Comparison of ENCODE assay signal across 20 cellular contexts in the genomic region with DNA sequence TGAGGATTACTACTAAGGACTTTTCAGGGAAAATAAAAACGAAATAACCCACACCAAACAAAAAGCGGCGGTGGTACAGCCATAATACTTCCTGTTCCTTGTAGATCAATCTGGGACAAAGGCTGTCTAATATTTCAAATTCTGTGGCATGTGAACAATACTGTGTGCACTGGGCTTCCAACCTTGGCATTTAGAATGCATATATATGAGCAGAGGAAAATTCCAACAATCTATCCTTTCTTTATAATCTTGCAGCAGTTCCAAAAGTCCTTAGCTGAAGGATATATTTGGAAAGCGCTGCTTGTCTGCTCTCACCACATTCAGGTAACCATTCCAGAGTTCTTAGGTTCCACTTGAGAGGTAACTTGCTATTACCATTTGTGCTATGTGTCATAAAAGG.
DNase-seq lines count a peak whose midpoint lies in the region; ATAC-seq and TF ChIP-seq lines count a peak whose summit lies in the region.
"Had no signal": no experiment of that assay in that cellular context is flagged by ENCODE, and none has a peak within 500 bp of the region (broad histone marks: within the 10 kb centered on the region; RNA-seq: fewer than 3 reads in every experiment).

No MANE protein-coding gene starts in this region.

- TF ChIP-seq CTCF in cardiac muscle cell (IDR thresholded peaks at IDR 0.05; ENCODE audit: low read depth, low read length): no peak

- intact Hi-C loops in Right ventricle myocardium inferior (cut with DNase I) (no loop called here), aorta (cut with DNase I) (no loop called here)

- DNase-seq in cardiac muscle cell (ENCODE audit: low read depth in 1 of 2, low spot score in 1 of 2) (peak in 1 of 2 donors; percentile 25), Right ventricle myocardium inferior (ENCODE audit: missing footprints) (no peak), adipocyte (ENCODE audit: low read depth) (no peak), iPS-NIHi11 (ENCODE audit: low spot score) (peak; percentile 18), aorta (no peak)
- DNase-seq: activated CD4-positive, alpha-beta T cell treated with anti-CD3 and anti-CD28 coated beads for 1 hour; activated naive CD8-positive, alpha-beta T cell treated with anti-CD3 and anti-CD28 coated beads for 36 hours; glutamatergic neuron; HCEC 1CT; naive thymus-derived CD4-positive, alpha-beta T cell; NCI-H1694; NCI-H2227 treated with DMSO at 0.1 percent for 48 hours; NCI-H774; pancreas; stimulated activated CD4-positive, alpha-beta T cell treated with anti-CD3 and anti-CD28 coated beads, Interleukin-2, amount 100 ng/mL, for 48 hours had no signal

- H3K9ac ChIP-seq in adipocyte (ENCODE audit: low read length) (peak overlapping the region; percentile 60), subcutaneous abdominal adipose tissue (ENCODE audit: low read length in 5 of 5) (peak overlapping the region in 1 of 5 donors; percentile 17)

- no peaks in the 10 kb centered on the region for H3K36me3 ChIP-seq in cardiac muscle cell
- H3K36me3 ChIP-seq in adipocyte (ENCODE audit: control insufficient read depth, insufficient read depth, low read length, severe bottlenecking): no peaks in the 10 kb centered on the region
- H3K36me3 ChIP-seq in subcutaneous abdominal adipose tissue (ENCODE audit: control insufficient read depth in 5 of 5, insufficient read depth in 5 of 5, low read length in 5 of 5): no peaks in the 10 kb centered on the region
- no peaks in the 10 kb centered on the region for H3K36me3 ChIP-seq in aorta (ENCODE audit: control insufficient read depth in 1 of 2, insufficient read depth in 2 of 2, low read length in 1 of 2)
- H3K36me3 ChIP-seq: MG63, pancreas had no signal

- H3K4me1 ChIP-seq in cardiac muscle cell (ENCODE audit: low read depth) (peaks cover 37% of the 10 kb centered on the region), adipocyte (ENCODE audit: control insufficient read depth, insufficient read depth, low read length) (peaks cover 46% of the 10 kb centered on the region), subcutaneous abdominal adipose tissue (ENCODE audit: control insufficient read depth in 5 of 5, insufficient read depth in 5 of 5, low read length in 5 of 5) (peaks cover 14 to 42% (median 32%) of the 10 kb centered on the region in 5 donors), aorta (ENCODE audit: control insufficient read depth in 1 of 2, insufficient read depth in 2 of 2, low read length in 2 of 2) (peaks cover 3 to 10% of the 10 kb centered on the region in 2 donors)
- H3K4me1 ChIP-seq: pancreas had no signal

- H3K27ac ChIP-seq in cardiac muscle cell (peak overlapping the region; percentile 54), subcutaneous abdominal adipose tissue (ENCODE audit: low read depth, low read length) (peak overlapping the region; percentile 0), aorta (ENCODE audit: low read depth in 1 of 2, low read length in 2 of 2) (no peak overlapping the region)
- H3K27ac ChIP-seq: pancreas, skin epidermis had no signal

- no peaks in the 10 kb centered on the region for H3K9me3 ChIP-seq in cardiac muscle cell (ENCODE audit: low read depth)
- no peaks in the 10 kb centered on the region for H3K9me3 ChIP-seq in adipocyte (ENCODE audit: control insufficient read depth, low read length)
- H3K9me3 ChIP-seq in subcutaneous abdominal adipose tissue (ENCODE audit: control insufficient read depth in 5 of 5, low read length in 5 of 5): no peaks in the 10 kb centered on the region
- no peaks in the 10 kb centered on the region for H3K9me3 ChIP-seq in aorta (ENCODE audit: control insufficient read depth, low read length)
- H3K9me3 ChIP-seq: MG63, pancreas had no signal

- WGBS in aorta, 2 donors: 66 to 71% methylated on average over 4 of the region's 4 CpGs

- H3K4me3 ChIP-seq in cardiac muscle cell (no peak overlapping the region), adipocyte (ENCODE audit: low read length) (peak overlapping the region; percentile 56), subcutaneous abdominal adipose tissue (ENCODE audit: low read depth in 1 of 5, low read length in 5 of 5) (peak overlapping the region in 1 of 5 donors; percentile 27), aorta (ENCODE audit: low read length in 2 of 2) (peak overlapping the region in 1 of 2 donors; percentile 14)
- H3K4me3 ChIP-seq: MG63, pancreas, skin epidermis had no signal

- H3K27me3 ChIP-seq in cardiac muscle cell (no peaks in the 10 kb centered on the region), adipocyte (replicated peaks; ENCODE audit: control insufficient read depth, insufficient read depth, low read length) (no peaks in the 10 kb centered on the region), subcutaneous abdominal adipose tissue (ENCODE audit: control insufficient read depth in 5 of 5, insufficient read depth in 4 of 5, low read length in 5 of 5) (no peaks in the 10 kb centered on the region), aorta (ENCODE audit: control insufficient read depth in 1 of 2, insufficient read depth in 2 of 2, low read length in 1 of 2) (no peaks in the 10 kb centered on the region)
- H3K27me3 ChIP-seq: MG63, pancreas had no signal

- no peak for ATAC-seq in Right ventricle myocardium inferior
- ATAC-seq in HG03457 (IDR thresholded peaks at IDR 0.05; ENCODE audit: unreplicated experiment): no peak
- ATAC-seq in aorta (ENCODE audit: low FRiP score): no peak
- ATAC-seq in HG02981 (IDR thresholded peaks at IDR 0.05; ENCODE audit: unreplicated experiment): no peak
- ATAC-seq: naive thymus-derived CD4-positive, alpha-beta T cell; pancreas had no signal

Comparison
In these comparisons a context has a peak if more than half of its experiments do, and no peak if none do; other contexts are left out.
1. H3K27ac ChIP-seq: peak in cardiac muscle cell (single experiment) and subcutaneous abdominal adipose tissue (single experiment); none in aorta (0 of 2).